Comparison of ENCODE assay signal across 11 cellular contexts in genomic region chr17:62705781-62706597, GRCh38.
DNase-seq lines count a peak whose midpoint lies in the region; ATAC-seq and TF ChIP-seq lines count a peak whose summit lies in the region.
"Had no signal": no experiment of that assay in that cellular context is flagged by ENCODE, and none has a peak within 500 bp of the region (broad histone marks: within the 10 kb centered on the region; RNA-seq: fewer than 3 reads in every experiment).

No MANE protein-coding gene starts in this region.

- TF ChIP-seq CTCF in testis (IDR thresholded peaks at IDR 0.05) (no peak), WERI-Rb-1 (IDR thresholded peaks at IDR 0.05; ENCODE audit: low read depth, low read length) (no peak)

- H3K4me3 ChIP-seq in testis (no peak overlapping the region), WERI-Rb-1 (ENCODE audit: low read depth, low read length) (no peak overlapping the region)

- no peak for TF ChIP-seq POLR2A in testis (IDR thresholded peaks at IDR 0.05)

- DNase-seq in NCI-H2171 treated with DMSO at 0.1 percent for 48 hours (lab: John Stamatoyannopoulos, UW): peak; percentile 24
- no peak for DNase-seq in NCI-H2171 (lab: John Stamatoyannopoulos, UW)
- DNase-seq in dermis blood vessel endothelial cell: peak; percentile 68
- DNase-seq in left colon: peak in 1 of 2 donors; percentile 13
- peak; percentile 84 for DNase-seq in testis
- DNase-seq in GDM1 (lab: John Stamatoyannopoulos, UW): no peak
- DNase-seq in WERI-Rb-1: no peak
- DNase-seq: BE2C, NCI-H82 had no signal

- 50 to 57% methylated on average over 13 to 14 of the region's 14 CpGs for WGBS in testis, 2 donors

- H3K36me3 ChIP-seq in testis (ENCODE audit: low read depth, missing control alignments) (no peaks in the 10 kb centered on the region), WERI-Rb-1 (no peaks in the 10 kb centered on the region)
- H3K36me3 ChIP-seq: BE2C had no signal

- H3K27me3 ChIP-seq in testis (no peaks in the 10 kb centered on the region), WERI-Rb-1 (ENCODE audit: insufficient read depth, low read depth, severe bottlenecking) (no peaks in the 10 kb centered on the region)
- H3K27me3 ChIP-seq: BE2C had no signal

- H3K9me3 ChIP-seq in testis: no peaks in the 10 kb centered on the region
- H3K9me3 ChIP-seq in WERI-Rb-1 (ENCODE audit: severe bottlenecking): peaks cover 13% of the 10 kb centered on the region
- H3K9me3 ChIP-seq: BE2C had no signal

- intact Hi-C loops in left colon (cut with DNase I, micrococcal nuclease): loop anchor here (10.0 kb wide), 2 partner anchors 259 to 699 kb away; partner anchors contain the start of gene TANC2 (in 2 of the 2)
- intact Hi-C loops in testis (cut with DNase I; ENCODE audit: low total_unique reads): loop anchor here (10.0 kb wide), 1 partner anchor 699 kb away; no protein-coding TSS in a partner anchor

- H3K27ac ChIP-seq in testis (peak overlapping the region; percentile 7 to 76), WERI-Rb-1 (no peak overlapping the region)

- peaks cover 23% of the 10 kb centered on the region for H3K4me1 ChIP-seq in testis

- peak; percentile 18 for ATAC-seq in left colon
- ATAC-seq in HG03108 (IDR thresholded peaks at IDR 0.05; ENCODE audit: unreplicated experiment): no peak
- ATAC-seq: HCT116 had no signal

Comparison
In these comparisons a context has a peak if more than half of its experiments do, and no peak if none do; other contexts are left out.
1. DNase-seq: peak in NCI-H2171 treated with DMSO at 0.1 percent for 48 hours (single experiment), dermis blood vessel endothelial cell (single experiment) and testis (single experiment); none in NCI-H2171 (single experiment), GDM1 (single experiment) and WERI-Rb-1 (single experiment).